2 cellular contexts compared by ENCODE assay signal in the genomic region with DNA sequence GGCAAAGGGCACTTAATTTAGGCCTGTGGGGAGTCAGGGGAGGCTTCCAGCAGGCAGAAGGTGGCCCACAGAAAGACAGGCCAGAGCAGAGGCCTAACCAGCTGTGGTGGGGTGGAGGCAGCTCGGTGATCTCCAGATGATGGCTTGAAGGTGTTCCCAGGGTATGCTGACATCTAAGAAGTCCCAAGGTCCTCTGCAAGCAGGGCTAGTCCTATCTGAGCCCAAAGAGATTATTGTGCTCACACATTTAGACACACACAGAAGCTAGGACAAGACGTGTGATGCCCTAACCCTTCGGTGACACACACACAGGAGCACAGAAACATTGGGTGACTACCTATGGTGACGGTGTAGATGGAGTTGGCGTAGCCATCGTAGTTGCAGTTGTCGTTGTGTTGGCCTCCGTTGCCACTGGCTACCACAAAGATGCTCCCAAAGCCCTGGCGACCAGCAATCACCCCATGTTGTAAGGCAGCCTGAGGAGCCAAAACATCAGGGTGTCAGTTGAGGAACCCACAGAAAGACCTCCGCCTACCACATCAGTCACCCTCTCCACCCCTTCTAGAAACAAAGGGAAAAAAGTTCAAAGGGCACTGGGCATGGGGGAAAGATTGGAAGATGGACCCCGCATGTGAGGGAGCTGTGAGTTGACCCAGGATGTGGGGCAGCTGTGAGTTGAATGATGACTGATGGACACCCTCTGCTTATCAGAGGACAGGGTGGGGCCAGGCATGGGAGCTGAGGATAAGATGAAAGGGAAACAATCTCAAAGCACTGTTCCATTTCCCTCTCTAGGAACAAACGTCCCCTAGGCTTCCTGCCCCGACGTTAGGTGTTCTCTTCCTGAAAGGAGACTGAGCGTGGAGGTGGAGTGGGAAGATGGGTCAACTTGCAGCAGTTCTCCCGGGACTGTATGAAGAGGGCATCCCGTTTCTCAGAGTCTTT.
TF ChIP-seq lines count a peak whose summit lies in the region.

No MANE protein-coding gene starts in this region.

TF ChIP-seq in WTC11, 78 proteins besides CTCF, POLR2A, EP300 and RAD21:
- TF ChIP-seq TEAD4 (CRISPR knock-in tag; IDR thresholded peaks at IDR 0.05): no peak
- TF ChIP-seq, protein P1, sequence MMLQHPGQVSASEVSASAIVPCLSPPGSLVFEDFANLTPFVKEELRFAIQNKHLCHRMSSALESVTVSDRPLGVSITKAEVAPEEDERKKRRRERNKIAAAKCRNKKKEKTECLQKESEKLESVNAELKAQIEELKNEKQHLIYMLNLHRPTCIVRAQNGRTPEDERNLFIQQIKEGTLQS (CRISPR knock-in tag; conservative IDR thresholded peaks at IDR 0.05): no peak
- TF ChIP-seq, protein P2, sequence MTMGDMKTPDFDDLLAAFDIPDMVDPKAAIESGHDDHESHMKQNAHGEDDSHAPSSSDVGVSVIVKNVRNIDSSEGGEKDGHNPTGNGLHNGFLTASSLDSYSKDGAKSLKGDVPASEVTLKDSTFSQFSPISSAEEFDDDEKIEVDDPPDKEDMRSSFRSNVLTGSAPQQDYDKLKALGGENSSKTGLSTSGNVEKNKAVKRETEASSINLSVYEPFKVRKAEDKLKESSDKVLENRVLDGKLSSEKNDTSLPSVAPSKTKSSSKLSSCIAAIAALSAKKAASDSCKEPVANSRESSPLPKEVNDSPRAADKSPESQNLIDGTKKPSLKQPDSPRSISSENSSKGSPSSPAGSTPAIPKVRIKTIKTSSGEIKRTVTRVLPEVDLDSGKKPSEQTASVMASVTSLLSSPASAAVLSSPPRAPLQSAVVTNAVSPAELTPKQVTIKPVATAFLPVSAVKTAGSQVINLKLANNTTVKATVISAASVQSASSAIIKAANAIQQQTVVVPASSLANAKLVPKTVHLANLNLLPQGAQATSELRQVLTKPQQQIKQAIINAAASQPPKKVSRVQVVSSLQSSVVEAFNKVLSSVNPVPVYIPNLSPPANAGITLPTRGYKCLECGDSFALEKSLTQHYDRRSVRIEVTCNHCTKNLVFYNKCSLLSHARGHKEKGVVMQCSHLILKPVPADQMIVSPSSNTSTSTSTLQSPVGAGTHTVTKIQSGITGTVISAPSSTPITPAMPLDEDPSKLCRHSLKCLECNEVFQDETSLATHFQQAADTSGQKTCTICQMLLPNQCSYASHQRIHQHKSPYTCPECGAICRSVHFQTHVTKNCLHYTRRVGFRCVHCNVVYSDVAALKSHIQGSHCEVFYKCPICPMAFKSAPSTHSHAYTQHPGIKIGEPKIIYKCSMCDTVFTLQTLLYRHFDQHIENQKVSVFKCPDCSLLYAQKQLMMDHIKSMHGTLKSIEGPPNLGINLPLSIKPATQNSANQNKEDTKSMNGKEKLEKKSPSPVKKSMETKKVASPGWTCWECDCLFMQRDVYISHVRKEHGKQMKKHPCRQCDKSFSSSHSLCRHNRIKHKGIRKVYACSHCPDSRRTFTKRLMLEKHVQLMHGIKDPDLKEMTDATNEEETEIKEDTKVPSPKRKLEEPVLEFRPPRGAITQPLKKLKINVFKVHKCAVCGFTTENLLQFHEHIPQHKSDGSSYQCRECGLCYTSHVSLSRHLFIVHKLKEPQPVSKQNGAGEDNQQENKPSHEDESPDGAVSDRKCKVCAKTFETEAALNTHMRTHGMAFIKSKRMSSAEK (CRISPR knock-in tag; IDR thresholded peaks at IDR 0.05; ENCODE audit: borderline replicate concordance): no peak
- TF ChIP-seq, protein P3, sequence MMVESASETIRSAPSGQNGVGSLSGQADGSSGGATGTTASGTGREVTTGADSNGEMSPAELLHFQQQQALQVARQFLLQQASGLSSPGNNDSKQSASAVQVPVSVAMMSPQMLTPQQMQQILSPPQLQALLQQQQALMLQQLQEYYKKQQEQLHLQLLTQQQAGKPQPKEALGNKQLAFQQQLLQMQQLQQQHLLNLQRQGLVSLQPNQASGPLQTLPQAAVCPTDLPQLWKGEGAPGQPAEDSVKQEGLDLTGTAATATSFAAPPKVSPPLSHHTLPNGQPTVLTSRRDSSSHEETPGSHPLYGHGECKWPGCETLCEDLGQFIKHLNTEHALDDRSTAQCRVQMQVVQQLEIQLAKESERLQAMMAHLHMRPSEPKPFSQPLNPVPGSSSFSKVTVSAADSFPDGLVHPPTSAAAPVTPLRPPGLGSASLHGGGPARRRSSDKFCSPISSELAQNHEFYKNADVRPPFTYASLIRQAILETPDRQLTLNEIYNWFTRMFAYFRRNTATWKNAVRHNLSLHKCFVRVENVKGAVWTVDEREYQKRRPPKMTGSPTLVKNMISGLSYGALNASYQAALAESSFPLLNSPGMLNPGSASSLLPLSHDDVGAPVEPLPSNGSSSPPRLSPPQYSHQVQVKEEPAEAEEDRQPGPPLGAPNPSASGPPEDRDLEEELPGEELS (CRISPR knock-in tag; IDR thresholded peaks at IDR 0.05): no peak
- TF ChIP-seq SP1 (CRISPR knock-in tag; conservative IDR thresholded peaks at IDR 0.05): no peak
- TF ChIP-seq ETV6 (CRISPR knock-in tag; IDR thresholded peaks at IDR 0.05): no peak
TF ChIP-seq in WTC11: peak in this region for 0.

TF ChIP-seq in HepG2, 621 proteins besides CTCF, POLR2A, EP300 and RAD21:
- TF ChIP-seq GABPA (IDR thresholded peaks at IDR 0.05; ENCODE audit: low read depth, low read length): no peak
- no peak for TF ChIP-seq GABPA (CRISPR knock-in tag; IDR thresholded peaks at IDR 0.05; ENCODE audit: low read depth)
- TF ChIP-seq, protein P4, sequence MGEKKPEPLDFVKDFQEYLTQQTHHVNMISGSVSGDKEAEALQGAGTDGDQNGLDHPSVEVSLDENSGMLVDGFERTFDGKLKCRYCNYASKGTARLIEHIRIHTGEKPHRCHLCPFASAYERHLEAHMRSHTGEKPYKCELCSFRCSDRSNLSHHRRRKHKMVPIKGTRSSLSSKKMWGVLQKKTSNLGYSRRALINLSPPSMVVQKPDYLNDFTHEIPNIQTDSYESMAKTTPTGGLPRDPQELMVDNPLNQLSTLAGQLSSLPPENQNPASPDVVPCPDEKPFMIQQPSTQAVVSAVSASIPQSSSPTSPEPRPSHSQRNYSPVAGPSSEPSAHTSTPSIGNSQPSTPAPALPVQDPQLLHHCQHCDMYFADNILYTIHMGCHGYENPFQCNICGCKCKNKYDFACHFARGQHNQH (CRISPR knock-in tag; IDR thresholded peaks at IDR 0.05): no peak
- TF ChIP-seq, protein P5, sequence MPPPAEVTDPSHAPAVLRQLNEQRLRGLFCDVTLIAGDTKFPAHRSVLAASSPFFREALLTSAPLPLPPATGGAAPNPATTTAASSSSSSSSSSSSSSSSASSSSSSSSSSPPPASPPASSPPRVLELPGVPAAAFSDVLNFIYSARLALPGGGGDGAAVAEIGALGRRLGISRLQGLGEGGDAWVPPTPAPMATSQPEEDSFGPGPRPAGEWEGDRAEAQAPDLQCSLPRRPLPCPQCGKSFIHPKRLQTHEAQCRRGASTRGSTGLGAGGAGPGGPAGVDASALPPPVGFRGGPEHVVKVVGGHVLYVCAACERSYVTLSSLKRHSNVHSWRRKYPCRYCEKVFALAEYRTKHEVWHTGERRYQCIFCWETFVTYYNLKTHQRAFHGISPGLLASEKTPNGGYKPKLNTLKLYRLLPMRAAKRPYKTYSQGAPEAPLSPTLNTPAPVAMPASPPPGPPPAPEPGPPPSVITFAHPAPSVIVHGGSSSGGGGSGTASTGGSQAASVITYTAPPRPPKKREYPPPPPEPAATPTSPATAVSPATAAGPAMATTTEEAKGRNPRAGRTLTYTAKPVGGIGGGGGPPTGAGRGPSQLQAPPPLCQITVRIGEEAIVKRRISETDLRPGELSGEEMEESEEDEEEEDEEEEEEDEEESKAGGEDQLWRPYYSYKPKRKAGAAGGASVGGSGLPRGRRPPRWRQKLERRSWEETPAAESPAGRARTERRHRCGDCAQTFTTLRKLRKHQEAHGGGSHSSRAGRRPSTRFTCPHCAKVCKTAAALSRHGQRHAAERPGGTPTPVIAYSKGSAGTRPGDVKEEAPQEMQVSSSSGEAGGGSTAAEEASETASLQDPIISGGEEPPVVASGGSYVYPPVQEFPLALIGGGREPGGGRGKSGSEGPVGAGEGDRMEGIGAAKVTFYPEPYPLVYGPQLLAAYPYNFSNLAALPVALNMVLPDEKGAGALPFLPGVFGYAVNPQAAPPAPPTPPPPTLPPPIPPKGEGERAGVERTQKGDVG (CRISPR knock-in tag; IDR thresholded peaks at IDR 0.05; ENCODE audit: borderline replicate concordance): no peak
- TF ChIP-seq, protein P6, sequence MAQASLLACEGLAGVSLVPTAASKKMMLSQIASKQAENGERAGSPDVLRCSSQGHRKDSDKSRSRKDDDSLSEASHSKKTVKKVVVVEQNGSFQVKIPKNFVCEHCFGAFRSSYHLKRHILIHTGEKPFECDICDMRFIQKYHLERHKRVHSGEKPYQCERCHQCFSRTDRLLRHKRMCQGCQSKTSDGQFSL (CRISPR knock-in tag; IDR thresholded peaks at IDR 0.05): no peak
- TF ChIP-seq ZNF747 (CRISPR knock-in tag; IDR thresholded peaks at IDR 0.05; ENCODE audit: borderline replicate concordance): no peak
- no peak for TF ChIP-seq FLYWCH1 (CRISPR knock-in tag; IDR thresholded peaks at IDR 0.05)
- TF ChIP-seq SP2 (CRISPR knock-in tag; IDR thresholded peaks at IDR 0.05): no peak
- TF ChIP-seq ZNF484 (CRISPR knock-in tag; IDR thresholded peaks at IDR 0.05; ENCODE audit: borderline replicate concordance, low read depth): no peak
